Comparison of ENCODE assay signal across 36 cellular contexts in genomic region chr14:105185001-105185400, GRCh38.
"Had no signal": no experiment of that assay in that cellular context is flagged by ENCODE, and none has a peak within 500 bp of the region (broad histone marks: within the 10 kb centered on the region; RNA-seq: fewer than 3 reads in every experiment).

No MANE protein-coding gene starts in this region.

- H3K4me3 Mint-ChIP-seq: activated B cell treated with CpG ODN at 0.5 μM for 24 hours; activated CD4-positive, alpha-beta memory T cell treated with anti-CD3 and anti-CD28 coated beads for 36 hours; activated CD4-positive, alpha-beta T cell treated with anti-CD3 and anti-CD28 coated beads, Interleukin-2, amount 10 ng/mL, durations not matched to agents 24 days and 14 days; activated CD8-positive, alpha-beta T cell treated with anti-CD3 and anti-CD28 coated beads for 36 hours; activated naive CD4-positive, alpha-beta T cell treated with anti-CD3 and anti-CD28 coated beads, Interleukin-2, amount 50 U/mL, for 24 hours; activated naive CD8-positive, alpha-beta T cell; activated naive CD8-positive, alpha-beta T cell treated with anti-CD3 and anti-CD28 coated beads, Interleukin-2, amount 10 ng/mL, durations not matched to agents 7 days and 5 days; activated naive CD8-positive, alpha-beta T cell treated with anti-CD3 and anti-CD28 coated beads, Interleukin-2, amount 50 U/mL, for 24 hours; activated T-cell treated with anti-CD3 and anti-CD28 coated beads, Interleukin-2, amount 50 U/mL, for 24 hours; brain; central memory CD8-positive, alpha-beta T cell; T-helper 1 cell treated with Interleukin-12 subunit alpha and Interleukin-12 subunit beta and Interleukin-4 antibody, amounts not matched to agents 30 μg/mL and 1 μg/mL, for 36 hours; T-helper 2 cell treated with Interferon-gamma antibody and Interleukin-4, amounts not matched to agents 5 μg/mL and 100 μg/mL, for 36 hours had no signal

- H3K27me3 ChIP-seq: ascending aorta had no signal

- H3K27ac ChIP-seq: ascending aorta, cardiac muscle cell, VCaP had no signal

- H3K4me3 ChIP-seq: ascending aorta, cardiac muscle cell had no signal

- H3K27ac Mint-ChIP-seq: activated B cell treated with CpG ODN at 0.5 μM for 24 hours; activated CD4-positive, alpha-beta memory T cell treated with anti-CD3 and anti-CD28 coated beads for 36 hours; activated CD4-positive, alpha-beta T cell treated with anti-CD3 and anti-CD28 coated beads, Interleukin-2, amount 10 ng/mL, durations not matched to agents 24 days and 14 days; activated CD8-positive, alpha-beta T cell treated with anti-CD3 and anti-CD28 coated beads for 36 hours; activated naive CD8-positive, alpha-beta T cell; activated naive CD8-positive, alpha-beta T cell treated with anti-CD3 and anti-CD28 coated beads, Interleukin-2, amount 10 ng/mL, durations not matched to agents 7 days and 5 days; activated naive CD8-positive, alpha-beta T cell treated with anti-CD3 and anti-CD28 coated beads, Interleukin-2, amount 50 U/mL, for 24 hours; activated T-cell treated with anti-CD3 and anti-CD28 coated beads, Interleukin-2, amount 50 U/mL, for 24 hours; activated T-helper 2 cell treated with anti-CD3 and anti-CD28 coated beads, Interferon-gamma antibody, Interleukin-2, Interleukin-4, amounts not matched to agents 10 μg/mL and 5 μg/mL and 100 μg/mL, durations not matched to agents 14 hours and 24 hours and 36 hours; T-helper 1 cell treated with Interleukin-12 subunit alpha and Interleukin-12 subunit beta and Interleukin-4 antibody, amounts not matched to agents 30 μg/mL and 1 μg/mL, for 36 hours; T-helper 2 cell treated with Interferon-gamma antibody and Interleukin-4, amounts not matched to agents 5 μg/mL and 100 μg/mL, for 36 hours had no signal

- H3K36me3 ChIP-seq: ascending aorta, cardiac muscle cell had no signal

- H3K9me3 Mint-ChIP-seq: activated B cell treated with CpG ODN at 0.5 μM for 24 hours; activated CD4-positive, alpha-beta T cell treated with anti-CD3 and anti-CD28 coated beads, Interleukin-2, amount 10 ng/mL, durations not matched to agents 24 days and 14 days; activated naive CD4-positive, alpha-beta T cell treated with anti-CD3 and anti-CD28 coated beads, Interleukin-2, amount 50 U/mL, for 24 hours; activated T-helper 2 cell treated with anti-CD3 and anti-CD28 coated beads, Interferon-gamma antibody, Interleukin-2, Interleukin-4, amounts not matched to agents 10 μg/mL and 5 μg/mL and 100 μg/mL, durations not matched to agents 14 hours and 24 hours and 36 hours; central memory CD8-positive, alpha-beta T cell had no signal

- H3K36me3 Mint-ChIP-seq: activated naive CD4-positive, alpha-beta T cell treated with anti-CD3 and anti-CD28 coated beads, Interleukin-2, amount 50 U/mL, for 24 hours; activated naive CD8-positive, alpha-beta T cell; brain had no signal

- DNase-seq: activated B cell treated with CpG ODN at 0.5 μM for 24 hours; activated CD4-positive, alpha-beta memory T cell treated with anti-CD3 and anti-CD28 coated beads for 36 hours; activated CD4-positive, alpha-beta T cell treated with anti-CD3 and anti-CD28 coated beads for 4 hours; activated CD4-positive, alpha-beta T cell treated with anti-CD3 and anti-CD28 coated beads, Interleukin-2, amount 10 ng/mL, durations not matched to agents 24 days and 14 days; activated CD4-positive, alpha-beta T cell treated with anti-CD3 and anti-CD28 coated beads, Interleukin-2, amount 50 U/mL, for 1 hour; activated CD4-positive, alpha-beta T cell treated with anti-CD3 and anti-CD28 coated beads, Interleukin-2, amount 50 U/mL, for 4 hours; activated CD4-positive, CD25-positive, alpha-beta regulatory T cell treated with anti-CD3 and anti-CD28 coated beads, Interleukin-2, amount 50 U/mL, for 72 hours; activated CD8-positive, alpha-beta memory T cell treated with anti-CD3 and anti-CD28 coated beads, Interleukin-2, amount 50 U/mL, for 4 hours; activated CD8-positive, alpha-beta T cell treated with anti-CD3 and anti-CD28 coated beads for 36 hours; activated effector memory CD4-positive, alpha-beta T cell treated with Interleukin-2 at 50 U/mL for 16 hours; activated gamma-delta T cell; activated naive CD4-positive, alpha-beta T cell treated with Interleukin-2 at 50 U/mL for 16 hours; activated naive CD8-positive, alpha-beta T cell treated with anti-CD3 and anti-CD28 coated beads, Interleukin-2, amount 10 ng/mL, durations not matched to agents 7 days and 5 days; activated naive CD8-positive, alpha-beta T cell treated with anti-CD3 and anti-CD28 coated beads, Interleukin-2, amount 50 U/mL, for 24 hours; activated T-cell treated with anti-CD3 and anti-CD28 coated beads for 4 hours; activated T-cell treated with anti-CD3 and anti-CD28 coated beads, Interleukin-2, amount 50 U/mL, for 24 hours; activated T-cell treated with anti-CD3 and anti-CD28 coated beads, Interleukin-2, amount 50 U/mL, for 48 hours; amygdala; anterior cingulate cortex; caudate nucleus; cerebellar nuclear complex; T-helper 1 cell; T-helper 2 cell; T-helper 9 cell had no signal

- FAIRE-seq: bronchial epithelial cell, TTC549 had no signal

- H3K4me1 ChIP-seq: ascending aorta had no signal

- H3K27me3 Mint-ChIP-seq: activated CD8-positive, alpha-beta T cell treated with anti-CD3 and anti-CD28 coated beads for 36 hours; activated naive CD4-positive, alpha-beta T cell treated with anti-CD3 and anti-CD28 coated beads, Interleukin-2, amount 50 U/mL, for 24 hours; activated naive CD8-positive, alpha-beta T cell; activated naive CD8-positive, alpha-beta T cell treated with anti-CD3 and anti-CD28 coated beads, Interleukin-2, amount 10 ng/mL, durations not matched to agents 7 days and 5 days had no signal
